10 cellular contexts compared by ENCODE assay signal in genomic region chr2:160278101-160278888, GRCh38.
A peak's percentile ranks its signal among the peaks of the same experiment; 100 is the strongest.
DNase-seq lines count a peak whose midpoint lies in the region; ATAC-seq and TF ChIP-seq lines count a peak whose summit lies in the region.
"Had no signal": no experiment of that assay in that cellular context is flagged by ENCODE, and none has a peak within 500 bp of the region (broad histone marks: within the 10 kb centered on the region; RNA-seq: fewer than 3 reads in every experiment).

No MANE protein-coding gene starts in this region.

- no peak for TF ChIP-seq POLR2A in IMR-90 (IDR thresholded peaks at IDR 0.05; ENCODE audit: low read depth, low read length)

- dilution Hi-C loops in IMR-90 (cut with HindIII; ENCODE audit: low sequenced_read_pairs, unreplicated experiment): no loop called here

- peaks cover 7% of the 10 kb centered on the region; the same call in 1 of the 2 replicates for H3K9me1 ChIP-seq in IMR-90 (ENCODE audit: insufficient read depth, low read length)

- no peak overlapping the region for H2AK5ac ChIP-seq in IMR-90 (ENCODE audit: low read depth, low read length)

- no peaks in the 10 kb centered on the region for H3K9me3 Mint-ChIP-seq in mesothelial cell of epicardium

- peaks cover 44% of the 10 kb centered on the region for H3K36me3 Mint-ChIP-seq in mesothelial cell of epicardium

- H3K36me3 ChIP-seq in IMR-90 (ENCODE audit: control insufficient read depth, insufficient read depth, low read length): peaks cover 43% of the 10 kb centered on the region

- no peak overlapping the region for H3K9ac ChIP-seq in IMR-90 (ENCODE audit: low read depth, low read length)

- POLR2A ChIA-PET in IMR-90 (lab: Charles Lee; ENCODE audit: unreplicated experiment): no interaction called here

- peaks cover 21 to 33% of the 10 kb centered on the region in 2 experiments for H3K79me1 ChIP-seq in IMR-90 (ENCODE audit: low read depth in 1 of 2, low read length in 2 of 2)

- ATAC-seq in GM18498 (IDR thresholded peaks at IDR 0.05; ENCODE audit: unreplicated experiment) (peak; percentile 78), GM21515 (IDR thresholded peaks at IDR 0.05; ENCODE audit: unreplicated experiment) (peak; percentile 86), IMR-90 (ENCODE audit: low read depth) (peak; percentile 50; the same call in 1 of the 2 replicates), HG03196 (IDR thresholded peaks at IDR 0.05; ENCODE audit: unreplicated experiment) (no peak)

- H3K14ac ChIP-seq in IMR-90 (replicated peaks; ENCODE audit: low read depth, low read length): no peak overlapping the region

- no peak overlapping the region for H3K27ac ChIP-seq in IMR-90 (ENCODE audit: insufficient read depth, low read length)

- H2AK9ac ChIP-seq in IMR-90 (replicated peaks; ENCODE audit: low read depth, low read length, poor library complexity): no peak overlapping the region

- H3K4me2 ChIP-seq in IMR-90 (ENCODE audit: low read depth, low read length): no peak overlapping the region

- no peak overlapping the region for H3K18ac ChIP-seq in IMR-90 (ENCODE audit: low read depth, low read length)

- H4K5ac ChIP-seq in IMR-90 (ENCODE audit: low read depth, low read length): no peak overlapping the region

- H2BK120ac ChIP-seq in IMR-90 (ENCODE audit: low read depth, low read length): no peak overlapping the region

- H3K4ac ChIP-seq in IMR-90 (ENCODE audit: low read depth, low read length): no peak overlapping the region

- in situ Hi-C loops in IMR-90 (cut with MboI; ENCODE audit: low sequenced_read_pairs): no loop called here

- intact Hi-C loops in IMR-90 (cut with micrococcal nuclease): loop anchor here (2.0 to 5.0 kb wide), 2 partner anchors 129 to 714 kb away; no protein-coding TSS in a partner anchor

- H3K4me1 Mint-ChIP-seq in mesothelial cell of epicardium: peaks cover 26% of the 10 kb centered on the region

- CTCF ChIA-PET in IMR-90 (lab: Yijun Ruan, JAX): interaction anchor here (1.0 to 1.4 kb wide), 2 partner anchors 8 to 785 kb away, joined by 3 to 4 read pairs; no protein-coding TSS in a partner anchor

- H3K27me3 ChIP-seq in IMR-90 (ENCODE audit: control insufficient read depth, insufficient read depth, low read length): no peaks in the 10 kb centered on the region

- TF ChIP-seq CTCF in IMR-90 (conservative IDR thresholded peaks at IDR 0.05; ENCODE audit: low read depth, low read length) (no peak), mesothelial cell of epicardium (IDR thresholded peaks at IDR 0.05; ENCODE audit: unreplicated experiment) (no peak)

- TF ChIP-seq RAD21 in IMR-90 (IDR thresholded peaks at IDR 0.05; ENCODE audit: low read length): no peak

- no peak overlapping the region for H2BK15ac ChIP-seq in IMR-90 (ENCODE audit: low read depth, low read length)

- no peaks in the 10 kb centered on the region for H4K20me1 ChIP-seq in IMR-90 (ENCODE audit: insufficient read depth, low read length)

- no peak overlapping the region for H3K4me3 ChIP-seq in IMR-90 (ENCODE audit: insufficient read depth, low read depth, low read length)

- H3K4me1 ChIP-seq in IMR-90 (ENCODE audit: control insufficient read depth, insufficient read depth, low read length): peaks cover 1% of the 10 kb centered on the region; the same call in 1 of the 2 replicates

- BruUV-seq in IMR-90 (replicated peaks; lab: Mats Ljungman, UMichigan): no TSS peak

- H2BK20ac ChIP-seq in IMR-90 (ENCODE audit: low read depth, low read length): no peak overlapping the region

- DNase-seq in IMR-90 (no peak), mesothelial cell of epicardium (ENCODE audit: low spot score in 2 of 2, unreplicated experiment in 2 of 2) (no peak), AG08395 (ENCODE audit: low spot score) (no peak), NCI-H446 (lab: John Stamatoyannopoulos, UW) (no peak), AML-193 (lab: John Stamatoyannopoulos, UW) (no peak)
- DNase-seq: left cardiac atrium, NCI-H510A had no signal

- H3K4me3 Mint-ChIP-seq in mesothelial cell of epicardium: no peak overlapping the region

- no CpG with 5 or more reads among the region's 9 CpGs for WGBS in IMR-90 (ENCODE audit: extremely low coverage in 2 of 2, insufficient read length in 1 of 2), 2 experiments

- H2BK5ac ChIP-seq in IMR-90 (ENCODE audit: low read depth, low read length, poor library complexity, severe bottlenecking): peak overlapping the region; percentile 9

- H3K27me3 Mint-ChIP-seq in mesothelial cell of epicardium (ENCODE audit: low read depth): no peaks in the 10 kb centered on the region

- H3K27ac Mint-ChIP-seq in mesothelial cell of epicardium: peak overlapping the region; percentile 6

- H3K56ac ChIP-seq in IMR-90 (ENCODE audit: extremely low read depth, insufficient read depth, low read length): no peak overlapping the region

- H4K8ac ChIP-seq in IMR-90 (ENCODE audit: low read depth in 2 of 2, low read length in 2 of 2): no peak overlapping the region

- H3K9me3 ChIP-seq in IMR-90 (ENCODE audit: control insufficient read depth, insufficient read depth, low read length): no peaks in the 10 kb centered on the region

- no peak overlapping the region for H3K23ac ChIP-seq in IMR-90 (ENCODE audit: low read depth, low read length)

- H4K91ac ChIP-seq in IMR-90 (ENCODE audit: insufficient read depth, low read depth, low read length): no peak overlapping the region

- no peak overlapping the region for H2AFZ ChIP-seq in IMR-90 (replicated peaks; ENCODE audit: low read length, poor library complexity)

TF ChIP-seq in IMR-90, 13 proteins besides CTCF, POLR2A, EP300 and RAD21:
- TF ChIP-seq MXI1 (IDR thresholded peaks at IDR 0.05; ENCODE audit: borderline replicate concordance, low read depth, low read length): no peak
- TF ChIP-seq RFX5 (IDR thresholded peaks at IDR 0.05; ENCODE audit: low read depth, low read length): peak; percentile 85
